In the genomic region with DNA sequence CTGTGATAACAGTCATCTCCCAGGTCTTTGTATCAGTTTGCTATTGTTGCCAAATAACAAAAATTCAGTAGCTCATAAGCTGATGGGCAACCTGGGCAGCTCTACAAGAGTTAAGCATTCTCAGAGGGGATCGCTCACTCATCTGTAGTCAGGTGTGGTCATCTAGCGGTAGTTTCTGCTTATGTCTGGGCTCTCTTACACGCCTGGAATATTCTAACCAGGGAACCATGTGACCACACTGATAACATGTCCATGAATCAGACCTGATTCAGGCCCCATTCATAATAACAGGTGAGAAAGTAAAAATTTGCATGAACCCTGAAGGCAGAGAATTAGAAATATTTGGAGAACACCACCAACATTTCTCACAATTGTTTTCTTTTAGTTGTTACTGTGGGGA, we compare ENCODE assay signal across 20 cellular contexts.
"Had no signal": no experiment of that assay in that cellular context is flagged by ENCODE, and none has a peak within 500 bp of the region (broad histone marks: within the 10 kb centered on the region; RNA-seq: fewer than 3 reads in every experiment).

No MANE protein-coding gene starts in this region.

- H3K4me3 ChIP-seq: MG63 had no signal

- DNase-seq: KBM-7, MG63, NCI-H1092, NCI-H1105 treated with DMSO at 0.1 percent for 48 hours, NCI-H1417 treated with DMSO at 0.1 percent for 48 hours, NCI-H146, NCI-H1694 treated with DMSO at 0.1 percent for 48 hours, NCI-H2029, NCI-H2081 treated with DMSO at 0.1 percent for 48 hours, NCI-H2171, NCI-H226, NCI-H446, NCI-H510A, NCI-H524 treated with DMSO at 0.1 percent for 48 hours, NCI-H69, NCI-H774, RPMI8226, SHP77, SK-N-SH had no signal

- H3K36me3 ChIP-seq: MG63 had no signal

- H3K27ac ChIP-seq: HL-60 had no signal

- H3K9me3 ChIP-seq: MG63 had no signal

- H3K27me3 ChIP-seq: MG63 had no signal
